ENCODE assay signal across 15 cellular contexts in the genomic region with DNA sequence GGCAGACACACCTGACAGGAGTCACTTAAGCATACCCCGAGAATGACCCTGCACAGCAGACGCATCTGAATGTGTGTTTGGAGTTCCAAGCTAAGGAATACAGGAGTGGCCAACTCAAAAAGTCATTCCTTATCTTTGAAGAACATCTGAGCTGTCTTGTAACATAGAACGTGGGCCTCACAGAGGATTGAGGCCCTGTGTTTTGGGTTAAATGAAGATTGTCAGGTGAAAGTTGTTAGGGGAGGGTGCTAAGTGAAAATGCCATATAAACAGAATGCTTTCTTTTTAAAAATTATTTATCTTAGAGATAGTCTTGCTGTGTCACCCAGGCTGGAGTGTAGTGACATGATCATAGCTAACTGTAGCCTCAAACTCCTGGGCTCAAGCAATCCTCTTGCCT.
DNase-seq lines count a peak whose midpoint lies in the region; ATAC-seq and TF ChIP-seq lines count a peak whose summit lies in the region.
"Had no signal": no experiment of that assay in that cellular context is flagged by ENCODE, and none has a peak within 500 bp of the region (broad histone marks: within the 10 kb centered on the region; RNA-seq: fewer than 3 reads in every experiment).

No MANE protein-coding gene starts in this region.

- no peak overlapping the region for H3K4me2 ChIP-seq in parathyroid adenoma (ENCODE audit: low read length)
- H3K4me2 ChIP-seq: GM23338 had no signal

- H3K27me3 ChIP-seq in parathyroid adenoma (ENCODE audit: control insufficient read depth, insufficient read depth, low read length) (no peaks in the 10 kb centered on the region), SJCRH30 (no peaks in the 10 kb centered on the region), heart left ventricle (peaks cover 0 to 2% (median 0%) of the 10 kb centered on the region in 9 donors)

- TF ChIP-seq POLR2A in erythroblast (IDR thresholded peaks at IDR 0.05; ENCODE audit: low read length): no peak
- no peak for TF ChIP-seq POLR2A in heart left ventricle (IDR thresholded peaks at IDR 0.05)

- H3K27ac ChIP-seq in parathyroid adenoma (no peak overlapping the region), SJCRH30 (no peak overlapping the region), heart left ventricle (no peak overlapping the region)
- H3K27ac ChIP-seq: C4-2B, HL-60 had no signal

- intact Hi-C loops in heart left ventricle (cut with DNase I): no loop called here

- H3K36me3 ChIP-seq in parathyroid adenoma (ENCODE audit: control insufficient read depth, insufficient read depth, low read length) (no peaks in the 10 kb centered on the region), SJCRH30 (no peaks in the 10 kb centered on the region), heart left ventricle (no peaks in the 10 kb centered on the region)

- H3K79me2 ChIP-seq in parathyroid adenoma: no peaks in the 10 kb centered on the region

- TF ChIP-seq CTCF in parathyroid adenoma (IDR thresholded peaks at IDR 0.05): no peak
- TF ChIP-seq CTCF in heart left ventricle (IDR thresholded peaks at IDR 0.05): no peak

- WGBS in heart left ventricle, 4 donors: 84 to 95% (median 94%) methylated on average over 3 of the region's 3 CpGs

- no peak overlapping the region for H3K9ac ChIP-seq in parathyroid adenoma

- peak overlapping the region; percentile 29 for H2AFZ ChIP-seq in parathyroid adenoma
- H2AFZ ChIP-seq: GM23338 had no signal

- H3K4me1 ChIP-seq in parathyroid adenoma (peaks cover 11% of the 10 kb centered on the region), SJCRH30 (no peaks in the 10 kb centered on the region), heart left ventricle (peaks cover 0 to 5% (median 0%) of the 10 kb centered on the region in 12 donors)

- no peaks in the 10 kb centered on the region for H3K9me3 ChIP-seq in parathyroid adenoma (ENCODE audit: control insufficient read depth, low read length)
- no peaks in the 10 kb centered on the region for H3K9me3 ChIP-seq in SJCRH30 (replicated peaks)
- H3K9me3 ChIP-seq in heart left ventricle: peaks cover 0 to under 1% (median 0%) of the 10 kb centered on the region in 12 donors

- no peak for ATAC-seq in heart left ventricle
- ATAC-seq: GM23338 had no signal

- no peak overlapping the region for H3K4me3 ChIP-seq in parathyroid adenoma (ENCODE audit: low read depth, low read length)
- no peak overlapping the region for H3K4me3 ChIP-seq in SJCRH30
- no peak overlapping the region for H3K4me3 ChIP-seq in heart left ventricle
- H3K4me3 ChIP-seq: GM23338 had no signal

- peak; percentile 34 for DNase-seq in OCI-M1 (lab: John Stamatoyannopoulos, UW)
- DNase-seq in erythroblast (lab: John Stamatoyannopoulos, UW): peak; percentile 83 to 90
- DNase-seq in NCI-H1092 treated with DMSO at 0.1 percent for 48 hours (lab: John Stamatoyannopoulos, UW): no peak
- DNase-seq in SJCRH30: no peak
- DNase-seq in heart left ventricle: no peak
- DNase-seq: AML-193; CD4-positive, alpha-beta T cell; DMS153; DMS79; GDM1; HCEC 1CT had no signal

Comparison
In these comparisons a context has a peak if more than half of its experiments do, and no peak if none do; other contexts are left out.
1. DNase-seq: peak in OCI-M1 (single experiment) and erythroblast (2 of 2); none in NCI-H1092 treated with DMSO at 0.1 percent for 48 hours (single experiment), SJCRH30 (0 of 2) and heart left ventricle (0 of 5).